In genomic region chr2:128423788-128424165, GRCh38 we compare ENCODE assay signal across 14 cellular contexts.
DNase-seq lines count a peak whose midpoint lies in the region; ATAC-seq and TF ChIP-seq lines count a peak whose summit lies in the region.
"Had no signal": no experiment of that assay in that cellular context is flagged by ENCODE, and none has a peak within 500 bp of the region (broad histone marks: within the 10 kb centered on the region; RNA-seq: fewer than 3 reads in every experiment).

No MANE protein-coding gene starts in this region.

- no peak for TF ChIP-seq CTCF in HEK293 (tag by site-specific recombination; IDR thresholded peaks at IDR 0.05)
- no peak for TF ChIP-seq CTCF in MCF 10A (IDR thresholded peaks at IDR 0.05; ENCODE audit: unreplicated experiment)

- H3K4me3 Mint-ChIP-seq in activated CD4-positive, alpha-beta memory T cell treated with anti-CD3 and anti-CD28 coated beads, Interleukin-2, amount 10 ng/mL, durations not matched to agents 7 days and 5 days, result no peak overlapping the region
- H3K4me3 Mint-ChIP-seq in activated CD4-positive, alpha-beta memory T cell treated with anti-CD3 and anti-CD28 coated beads for 36 hours, result no peak overlapping the region
- no peak overlapping the region for H3K4me3 Mint-ChIP-seq in MCF 10A (ENCODE audit: unreplicated experiment)

- CTCF ChIA-PET in activated CD4-positive, alpha-beta memory T cell treated with anti-CD3 and anti-CD28 coated beads, Interleukin-2, amount 10 ng/mL, durations not matched to agents 7 days and 5 days (lab: Charles Lee), result no interaction called here
- CTCF ChIA-PET in activated CD4-positive, alpha-beta memory T cell treated with anti-CD3 and anti-CD28 coated beads for 36 hours (lab: Charles Lee), result no interaction called here
- CTCF ChIA-PET in HEK293 (lab: Yijun Ruan, JAX) (no interaction called here), MCF 10A (lab: Yijun Ruan, JAX) (interaction anchor here (0.7 kb wide), 1 partner anchor 58 kb away, joined by 3 read pairs; no protein-coding TSS in a partner anchor)

- no peak for ATAC-seq in sciatic nerve

- H3K4me3 ChIP-seq in HEK293 (ENCODE audit: low read depth, low read length), result no peak overlapping the region
- H3K4me3 ChIP-seq: MG63 had no signal

- BruUV-seq in MCF 10A (replicated peaks; lab: Mats Ljungman, UMichigan), result no TSS peak

- H3K9me3 Mint-ChIP-seq in activated CD4-positive, alpha-beta memory T cell treated with anti-CD3 and anti-CD28 coated beads, Interleukin-2, amount 10 ng/mL, durations not matched to agents 7 days and 5 days, result no peaks in the 10 kb centered on the region
- H3K9me3 Mint-ChIP-seq in activated CD4-positive, alpha-beta memory T cell treated with anti-CD3 and anti-CD28 coated beads for 36 hours, result peaks cover 5% of the 10 kb centered on the region
- peaks cover 6% of the 10 kb centered on the region for H3K9me3 Mint-ChIP-seq in MCF 10A (ENCODE audit: unreplicated experiment)

- H3K9me3 ChIP-seq in HEK293 (ENCODE audit: control insufficient read depth, insufficient read depth, low read depth, low read length), result no peaks in the 10 kb centered on the region
- H3K9me3 ChIP-seq: MG63 had no signal

- peaks cover 9% of the 10 kb centered on the region for H3K27me3 Mint-ChIP-seq in activated CD4-positive, alpha-beta memory T cell treated with anti-CD3 and anti-CD28 coated beads, Interleukin-2, amount 10 ng/mL, durations not matched to agents 7 days and 5 days
- peaks cover 5% of the 10 kb centered on the region for H3K27me3 Mint-ChIP-seq in activated CD4-positive, alpha-beta memory T cell treated with anti-CD3 and anti-CD28 coated beads for 36 hours
- no peaks in the 10 kb centered on the region for H3K27me3 Mint-ChIP-seq in MCF 10A (ENCODE audit: insufficient read depth, unreplicated experiment)

- H3K36me3 ChIP-seq in HEK293 (ENCODE audit: control insufficient read depth in 2 of 2, insufficient read depth in 1 of 2, low read length in 2 of 2), result no peaks in the 10 kb centered on the region
- H3K36me3 ChIP-seq: MG63 had no signal

- no peak overlapping the region for H3K27ac Mint-ChIP-seq in activated CD4-positive, alpha-beta memory T cell treated with anti-CD3 and anti-CD28 coated beads, Interleukin-2, amount 10 ng/mL, durations not matched to agents 7 days and 5 days
- H3K27ac Mint-ChIP-seq in activated CD4-positive, alpha-beta memory T cell treated with anti-CD3 and anti-CD28 coated beads for 36 hours, result no peak overlapping the region
- H3K27ac Mint-ChIP-seq in MCF 10A (ENCODE audit: low read depth, unreplicated experiment), result no peak overlapping the region

- H3K4me1 ChIP-seq in HEK293 (ENCODE audit: control insufficient read depth, insufficient read depth, low read length), result no peaks in the 10 kb centered on the region

- H3K27ac ChIP-seq in HEK293 (ENCODE audit: extremely low read depth, low read depth, low read length), result no peak overlapping the region
- H3K27ac ChIP-seq: KMS-11 had no signal

- DNase-seq in activated CD4-positive, alpha-beta memory T cell treated with anti-CD3 and anti-CD28 coated beads, Interleukin-2, amount 10 ng/mL, durations not matched to agents 7 days and 5 days, result peak; percentile 11
- DNase-seq in activated CD4-positive, alpha-beta memory T cell treated with anti-CD3 and anti-CD28 coated beads for 36 hours, result no peak
- DNase-seq in ecto neural progenitor cell (ENCODE audit: low spot score), result peak; percentile 15
- peak; percentile 25 for DNase-seq in sciatic nerve (ENCODE audit: low spot score)
- no peak for DNase-seq in MCF 10A (ENCODE audit: unreplicated experiment)
- DNase-seq in cerebellar cortex (ENCODE audit: low spot score), result no peak
- no peak for DNase-seq in NCI-H526 treated with DMSO at 0.1 percent for 48 hours (lab: John Stamatoyannopoulos, UW)
- DNase-seq: C1 segment of cervical spinal cord, EL, MG63, NCI-H1092 treated with DMSO at 0.1 percent for 48 hours, NCI-H1694 treated with DMSO at 0.1 percent for 48 hours had no signal

- no peaks in the 10 kb centered on the region for H3K36me3 Mint-ChIP-seq in activated CD4-positive, alpha-beta memory T cell treated with anti-CD3 and anti-CD28 coated beads, Interleukin-2, amount 10 ng/mL, durations not matched to agents 7 days and 5 days (ENCODE audit: low read depth)
- H3K36me3 Mint-ChIP-seq in activated CD4-positive, alpha-beta memory T cell treated with anti-CD3 and anti-CD28 coated beads for 36 hours, result no peaks in the 10 kb centered on the region
- H3K36me3 Mint-ChIP-seq in MCF 10A (ENCODE audit: insufficient read depth, unreplicated experiment), result no peaks in the 10 kb centered on the region

- POLR2A ChIA-PET in activated CD4-positive, alpha-beta memory T cell treated with anti-CD3 and anti-CD28 coated beads, Interleukin-2, amount 10 ng/mL, durations not matched to agents 7 days and 5 days (lab: Charles Lee), result no interaction called here
- POLR2A ChIA-PET in activated CD4-positive, alpha-beta memory T cell treated with anti-CD3 and anti-CD28 coated beads for 36 hours (lab: Charles Lee), result no interaction called here
- POLR2A ChIA-PET in HEK293 (lab: Yijun Ruan, JAX), result interaction anchor here (0.7 kb wide), 1 partner anchor 78 kb away, joined by 3 read pairs; no protein-coding TSS in a partner anchor
- POLR2A ChIA-PET in MCF 10A (lab: Yijun Ruan, JAX), result interaction anchor here (0.7 kb wide), 1 partner anchor 9 kb away, joined by 4 read pairs; no protein-coding TSS in a partner anchor

- H3K4me1 Mint-ChIP-seq in activated CD4-positive, alpha-beta memory T cell treated with anti-CD3 and anti-CD28 coated beads, Interleukin-2, amount 10 ng/mL, durations not matched to agents 7 days and 5 days, result no peaks in the 10 kb centered on the region
- H3K4me1 Mint-ChIP-seq in activated CD4-positive, alpha-beta memory T cell treated with anti-CD3 and anti-CD28 coated beads for 36 hours (ENCODE audit: low read depth), result no peaks in the 10 kb centered on the region
- H3K4me1 Mint-ChIP-seq in MCF 10A (ENCODE audit: insufficient read depth, unreplicated experiment), result peaks cover 6% of the 10 kb centered on the region

- intact Hi-C loops in activated CD4-positive, alpha-beta memory T cell treated with anti-CD3 and anti-CD28 coated beads for 36 hours (cut with micrococcal nuclease), result no loop called here
- intact Hi-C loops in sciatic nerve (cut with DNase I), result no loop called here
- intact Hi-C loops in MCF 10A (cut with micrococcal nuclease), result no loop called here

TF ChIP-seq in HEK293, 187 proteins besides CTCF, POLR2A, EP300 and RAD21:
- no peak for TF ChIP-seq ZSCAN30 (tag by site-specific recombination; IDR thresholded peaks at IDR 0.05)
- TF ChIP-seq ZNF514 (tag by site-specific recombination; IDR thresholded peaks at IDR 0.05), result no peak
- TF ChIP-seq ZNF558 (tag by site-specific recombination; IDR thresholded peaks at IDR 0.05), result no peak
- 0 out of 2 replicates have a peak, but pooled peaks have one; percentile 49 for TF ChIP-seq ZBTB17 (tag by site-specific recombination; IDR thresholded peaks at IDR 0.05)
- TF ChIP-seq ZSCAN18 (tag by site-specific recombination; IDR thresholded peaks at IDR 0.05), result no peak

Comparison
In these comparisons a context has a peak if more than half of its experiments do, and no peak if none do; other contexts are left out.
1. DNase-seq: peak in activated CD4-positive, alpha-beta memory T cell treated with anti-CD3 and anti-CD28 coated beads, Interleukin-2, amount 10 ng/mL, durations not matched to agents 7 days and 5 days (single experiment), ecto neural progenitor cell (single experiment) and sciatic nerve (single experiment); none in activated CD4-positive, alpha-beta memory T cell treated with anti-CD3 and anti-CD28 coated beads for 36 hours (single experiment), MCF 10A (single experiment), cerebellar cortex (single experiment) and NCI-H526 treated with DMSO at 0.1 percent for 48 hours (single experiment).
2. POLR2A ChIA-PET loops: an anchor here in HEK293 (0.7 kb wide) and MCF 10A (0.7 kb wide); none called in activated CD4-positive, alpha-beta memory T cell treated with anti-CD3 and anti-CD28 coated beads, Interleukin-2, amount 10 ng/mL, durations not matched to agents 7 days and 5 days and activated CD4-positive, alpha-beta memory T cell treated with anti-CD3 and anti-CD28 coated beads for 36 hours.